8 cellular contexts compared by ENCODE assay signal in genomic region chr2:61853086-61853847, GRCh38. TPM values are rescaled to one million over a fixed set of nuclear protein-coding genes. Genes with fewer than 3 reads are reported as not detected.
A peak's percentile ranks its signal among the peaks of the same experiment; 100 is the strongest.
DNase-seq lines count a peak whose midpoint lies in the region; ATAC-seq and TF ChIP-seq lines count a peak whose summit lies in the region.

No MANE protein-coding gene starts in this region.

- no peak for TF ChIP-seq EP300 in esophagus muscularis mucosa (IDR thresholded peaks at IDR 0.05)

- H3K79me2 ChIP-seq in GM23248 (ENCODE audit: insufficient read depth): no peaks in the 10 kb centered on the region

- no peaks in the 10 kb centered on the region for H3K9me3 Mint-ChIP-seq in activated naive CD4-positive, alpha-beta T cell treated with anti-CD3 and anti-CD28 coated beads, Interleukin-2, amount 50 U/mL, for 24 hours
- no peaks in the 10 kb centered on the region for H3K9me3 Mint-ChIP-seq in IgD-negative memory B cell
- no peaks in the 10 kb centered on the region for H3K9me3 Mint-ChIP-seq in naive B cell

- H3K4me1 ChIP-seq in GM23248 (ENCODE audit: insufficient read depth) (0 out of 2 replicates have a peak, but pooled peaks cover 3% of the 10 kb centered on the region), esophagus muscularis mucosa (peaks cover 0 to 16% (median 15%) of the 10 kb centered on the region in 4 donors)

- H3K27me3 ChIP-seq in GM23248 (replicated peaks; ENCODE audit: insufficient read depth) (no peaks in the 10 kb centered on the region), esophagus muscularis mucosa (no peaks in the 10 kb centered on the region)

- no peaks in the 10 kb centered on the region for H3K36me3 Mint-ChIP-seq in activated naive CD4-positive, alpha-beta T cell treated with anti-CD3 and anti-CD28 coated beads, Interleukin-2, amount 50 U/mL, for 24 hours
- H3K36me3 Mint-ChIP-seq in IgD-negative memory B cell (no peaks in the 10 kb centered on the region), naive B cell (no peaks in the 10 kb centered on the region)

- 27 to 29% methylated on average over 26 of the region's 26 CpGs for WGBS in GM23248 (ENCODE audit: low coverage in 1 of 2, low lambda C conversion rate in 2 of 2, missing lambda C conversion rate in 2 of 2), 2 experiments
- 18% methylated on average over 26 of the region's 26 CpGs for WGBS in esophagus muscularis mucosa

- H3K9ac ChIP-seq in GM23248: peak overlapping the region; percentile 81

- in situ Hi-C loops in GM23248 (cut with MboI): no loop called here

- H3K4me3 ChIP-seq in GM23248 (peak overlapping the region; percentile 91), esophagus muscularis mucosa (peak overlapping the region; percentile 75 to 91 (median 81))

- H3K4me1 Mint-ChIP-seq in activated naive CD4-positive, alpha-beta T cell treated with anti-CD3 and anti-CD28 coated beads, Interleukin-2, amount 50 U/mL, for 24 hours: peaks cover 18% of the 10 kb centered on the region
- H3K4me1 Mint-ChIP-seq in IgD-negative memory B cell: peaks cover 6 to 12% (median 7%) of the 10 kb centered on the region in 3 donors
- H3K4me1 Mint-ChIP-seq in naive B cell: peaks cover 12 to 20% (median 14%) of the 10 kb centered on the region in 3 donors

- H3K27ac Mint-ChIP-seq in activated naive CD4-positive, alpha-beta T cell treated with anti-CD3 and anti-CD28 coated beads, Interleukin-2, amount 50 U/mL, for 24 hours: peak overlapping the region; percentile 97
- H3K27ac Mint-ChIP-seq in IgD-negative memory B cell (peak overlapping the region; percentile 35 to 95 (median 88)), naive B cell (peak overlapping the region in 4 of 6 donors; percentile 88 to 98 (median 92))

- no peak for TF ChIP-seq CTCF in esophagus muscularis mucosa (IDR thresholded peaks at IDR 0.05)

- H3K9me2 ChIP-seq in GM23248 (ENCODE audit: insufficient read depth): no peaks in the 10 kb centered on the region

- H3K27me3 Mint-ChIP-seq in activated naive CD4-positive, alpha-beta T cell treated with anti-CD3 and anti-CD28 coated beads, Interleukin-2, amount 50 U/mL, for 24 hours: no peaks in the 10 kb centered on the region
- no peaks in the 10 kb centered on the region for H3K27me3 Mint-ChIP-seq in IgD-negative memory B cell
- H3K27me3 Mint-ChIP-seq in naive B cell: no peaks in the 10 kb centered on the region

- H4K20me1 ChIP-seq in GM23248 (ENCODE audit: insufficient read depth): no peaks in the 10 kb centered on the region

- no peak for DNase-seq in activated naive CD4-positive, alpha-beta T cell treated with Interleukin-2 at 50 U/mL for 16 hours
- DNase-seq in GM23248 (peak; percentile 80), SW480 (ENCODE audit: low spot score) (peak; percentile 57), esophagus muscularis mucosa (ENCODE audit: extremely low spot score) (no peak), naive B cell (no peak), middle frontal gyrus (ENCODE audit: extremely low spot score, low spot score) (no peak)

- intact Hi-C loops in esophagus muscularis mucosa (cut with DNase I): loop anchor here (10.0 kb wide), 3 partner anchors 88 to 388 kb away; no protein-coding TSS in a partner anchor

- H3K4me2 ChIP-seq in GM23248 (ENCODE audit: unreplicated experiment): peak overlapping the region; percentile 98

- peak overlapping the region; percentile 98 for H2AFZ ChIP-seq in GM23248

- peak; percentile 15 to 28 for ATAC-seq in naive B cell (ENCODE audit: low read depth in 2 of 2)

- H3K4me3 Mint-ChIP-seq in activated naive CD4-positive, alpha-beta T cell treated with anti-CD3 and anti-CD28 coated beads, Interleukin-2, amount 50 U/mL, for 24 hours: peak overlapping the region; percentile 99
- peak overlapping the region; percentile 92 to 98 (median 96) for H3K4me3 Mint-ChIP-seq in IgD-negative memory B cell
- peak overlapping the region; percentile 94 to 100 (median 98) for H3K4me3 Mint-ChIP-seq in naive B cell

- H3K27ac ChIP-seq in GM23248: peak overlapping the region; percentile 64
- H3K27ac ChIP-seq in esophagus muscularis mucosa (replicated peaks in 1 of 4): peak overlapping the region; percentile 88 to 94 (median 91)

- H3K9me3 ChIP-seq in GM23248 (ENCODE audit: low read depth) (no peaks in the 10 kb centered on the region), esophagus muscularis mucosa (no peaks in the 10 kb centered on the region)

- peaks cover 10% of the 10 kb centered on the region for H3F3A ChIP-seq in GM23248 (ENCODE audit: insufficient read depth)

- H3K36me3 ChIP-seq in GM23248 (ENCODE audit: low read depth) (no peaks in the 10 kb centered on the region), esophagus muscularis mucosa (no peaks in the 10 kb centered on the region)

- no peak for TF ChIP-seq POLR2A in esophagus muscularis mucosa (IDR thresholded peaks at IDR 0.05; ENCODE audit: low read depth)

RNA-seq across cellular contexts. Expression of gene FAM161A, which starts 0.6 kb away (rescaled TPM):
- 0.25 and 0.76 TPM in 2 replicates for total RNA-seq in GM23248 (2014; rRNA removed; shearing (Covaris generic))
- polyA plus RNA-seq in GM23248 (2016; fragmentation: Nextera tagmentation; extraction: Ambion mirVana): 1.4 and 1.8 TPM in 2 replicates
- 1.4 TPM for polyA plus RNA-seq in IgD-negative memory B cell
- 1 to 10 TPM in 3 of 4 donors, under 1 TPM in 1; 0.83 to 1.7 (median 1.3) TPM for total RNA-seq in esophagus muscularis mucosa
- polyA plus RNA-seq in naive B cell (ENCODE audit: low read depth in 6 of 6): 1 to 10 TPM in 5 of 6 donors, under 1 TPM in 1; 0.95 to 1.9 (median 1.7) TPM

RNA-seq across cellular contexts. Expression of gene CCT4, which starts 35.2 kb away (rescaled TPM):
- total RNA-seq in GM23248 (2014; rRNA removed; shearing (Covaris generic)): 126 and 129 TPM in 2 replicates
- polyA plus RNA-seq in GM23248 (2016; fragmentation: Nextera tagmentation; extraction: Ambion mirVana) (122 and 124 TPM in 2 replicates), IgD-negative memory B cell (116 TPM), naive B cell (ENCODE audit: low read depth in 6 of 6) (100 to 1,000 TPM in 5 of 6 donors, 10 to 100 TPM in 1; 89.8 to 142 (median 115) TPM)
- total RNA-seq in esophagus muscularis mucosa: 10 to 100 TPM; 74.4 to 86.8 (median 79.5) TPM

RNA-seq across cellular contexts. Expression of gene COMMD1, which starts 52.2 kb away (rescaled TPM):
- 37.4 and 40.5 TPM in 2 replicates for total RNA-seq in GM23248 (2014; rRNA removed; shearing (Covaris generic))
- polyA plus RNA-seq in GM23248 (2016; fragmentation: Nextera tagmentation; extraction: Ambion mirVana) (71.9 and 74.2 TPM in 2 replicates), IgD-negative memory B cell (55.2 TPM), naive B cell (ENCODE audit: low read depth in 6 of 6) (10 to 100 TPM; 49.3 to 66.0 (median 59.3) TPM)
- 10 to 100 TPM; 25.1 to 42.4 (median 37.2) TPM for total RNA-seq in esophagus muscularis mucosa

Comparison
In these comparisons a context has a peak if more than half of its experiments do, and no peak if none do; other contexts are left out.
1. DNase-seq: peak in GM23248 (single experiment) and SW480 (single experiment); none in activated naive CD4-positive, alpha-beta T cell treated with Interleukin-2 at 50 U/mL for 16 hours (single experiment), esophagus muscularis mucosa (single experiment), naive B cell (single experiment) and middle frontal gyrus (single experiment).
2. Peak in every context shown above with its lines, with median percentiles within 50 percentile points of each other: H3K27ac Mint-ChIP-seq and H3K4me3 Mint-ChIP-seq.